Comparison of ENCODE assay signal across 28 cellular contexts in genomic region chrX:7580127-7580526, GRCh38.
"Had no signal": no experiment of that assay in that cellular context is flagged by ENCODE, and none has a peak within 500 bp of the region (broad histone marks: within the 10 kb centered on the region; RNA-seq: fewer than 3 reads in every experiment).

No MANE protein-coding gene starts in this region.

- H3K4me3 ChIP-seq: SK-N-MC had no signal

- H3K27ac ChIP-seq: SK-N-MC, VCaP had no signal

- H3K4me3 Mint-ChIP-seq: activated CD4-positive, alpha-beta memory T cell treated with anti-CD3 and anti-CD28 coated beads for 36 hours; activated CD4-positive, alpha-beta T cell treated with anti-CD3 and anti-CD28 coated beads, Interleukin-2, amount 10 ng/mL, durations not matched to agents 7 days and 5 days; activated naive CD8-positive, alpha-beta T cell treated with anti-CD3 and anti-CD28 coated beads, Interleukin-2, amount 50 U/mL, for 24 hours; activated T-cell treated with anti-CD3 and anti-CD28 coated beads, Interleukin-2, amount 50 U/mL, for 4 hours; T-cell had no signal

- H3K27ac Mint-ChIP-seq: activated CD4-positive, alpha-beta memory T cell treated with anti-CD3 and anti-CD28 coated beads for 36 hours; activated CD4-positive, alpha-beta T cell treated with anti-CD3 and anti-CD28 coated beads, Interleukin-2, amount 10 ng/mL, durations not matched to agents 7 days and 5 days; activated naive CD4-positive, alpha-beta T cell treated with anti-CD3 and anti-CD28 coated beads, Interleukin-2, amount 50 U/mL, for 72 hours; activated naive CD8-positive, alpha-beta T cell treated with anti-CD3 and anti-CD28 coated beads, Interleukin-2, amount 50 U/mL, for 24 hours; T-cell had no signal

- H3K4me1 Mint-ChIP-seq: activated CD4-positive, alpha-beta T cell treated with anti-CD3 and anti-CD28 coated beads, Interleukin-2, amount 10 ng/mL, durations not matched to agents 7 days and 5 days; activated naive CD8-positive, alpha-beta T cell treated with anti-CD3 and anti-CD28 coated beads, Interleukin-2, amount 50 U/mL, for 24 hours; T-cell had no signal

- H3K36me3 Mint-ChIP-seq: activated CD4-positive, alpha-beta memory T cell treated with anti-CD3 and anti-CD28 coated beads for 36 hours; activated naive CD4-positive, alpha-beta T cell treated with anti-CD3 and anti-CD28 coated beads, Interleukin-2, amount 50 U/mL, for 72 hours; T-cell had no signal

- ATAC-seq: activated naive CD4-positive, alpha-beta T cell treated with anti-CD3 and anti-CD28 coated beads, Interleukin-2, amount 50 U/mL, for 72 hours; activated naive CD8-positive, alpha-beta T cell treated with anti-CD3 and anti-CD28 coated beads, Interleukin-2, amount 50 U/mL, for 24 hours; activated T-cell treated with anti-CD3 and anti-CD28 coated beads, Interleukin-2, amount 50 U/mL, for 4 hours; Panc1; Right ventricle myocardium inferior; T-cell had no signal

- H3K27me3 Mint-ChIP-seq: activated CD4-positive, alpha-beta memory T cell treated with anti-CD3 and anti-CD28 coated beads for 36 hours; activated CD4-positive, alpha-beta T cell treated with anti-CD3 and anti-CD28 coated beads, Interleukin-2, amount 10 ng/mL, durations not matched to agents 7 days and 5 days; activated naive CD8-positive, alpha-beta T cell treated with anti-CD3 and anti-CD28 coated beads, Interleukin-2, amount 50 U/mL, for 24 hours; T-cell had no signal

- H3K9me3 Mint-ChIP-seq: activated CD4-positive, alpha-beta memory T cell treated with anti-CD3 and anti-CD28 coated beads for 36 hours; activated CD4-positive, alpha-beta T cell treated with anti-CD3 and anti-CD28 coated beads, Interleukin-2, amount 10 ng/mL, durations not matched to agents 7 days and 5 days; activated naive CD8-positive, alpha-beta T cell treated with anti-CD3 and anti-CD28 coated beads, Interleukin-2, amount 50 U/mL, for 24 hours; activated T-cell treated with anti-CD3 and anti-CD28 coated beads, Interleukin-2, amount 50 U/mL, for 4 hours had no signal

- DNase-seq: activated CD4-positive, alpha-beta memory T cell treated with anti-CD3 and anti-CD28 coated beads for 36 hours; activated CD4-positive, alpha-beta T cell treated with anti-CD3 and anti-CD28 coated beads, Interleukin-2, amount 10 ng/mL, durations not matched to agents 7 days and 5 days; activated CD4-positive, CD25-positive, alpha-beta regulatory T cell; activated CD8-positive, alpha-beta memory T cell treated with anti-CD3 and anti-CD28 coated beads for 24 hours; activated effector memory CD4-positive, alpha-beta T cell treated with anti-CD3 and anti-CD28 coated beads, Interleukin-2, amount 50 U/mL, for 16 hours; activated naive CD4-positive, alpha-beta T cell treated with Interleukin-2 at 50 U/mL for 16 hours; activated naive CD8-positive, alpha-beta T cell treated with anti-CD3 and anti-CD28 coated beads, Interleukin-2, amount 50 U/mL, for 24 hours; activated T-cell treated with anti-CD3 and anti-CD28 coated beads, Interleukin-2, amount 50 U/mL, for 4 hours; amygdala; caudate nucleus; NCI-H1092; NCI-H1417; NCI-H1930; NCI-H2171; NCI-H2227 treated with DMSO at 0.1 percent for 48 hours; NCI-H446 treated with DMSO at 0.1 percent for 48 hours; NCI-H524 treated with DMSO at 0.1 percent for 48 hours; NCI-H774; OCI-M1; RPMI8226; T-cell; T-helper 2 cell; T1000 had no signal
